ENCODE assay signal across 8 cellular contexts in the genomic region with DNA sequence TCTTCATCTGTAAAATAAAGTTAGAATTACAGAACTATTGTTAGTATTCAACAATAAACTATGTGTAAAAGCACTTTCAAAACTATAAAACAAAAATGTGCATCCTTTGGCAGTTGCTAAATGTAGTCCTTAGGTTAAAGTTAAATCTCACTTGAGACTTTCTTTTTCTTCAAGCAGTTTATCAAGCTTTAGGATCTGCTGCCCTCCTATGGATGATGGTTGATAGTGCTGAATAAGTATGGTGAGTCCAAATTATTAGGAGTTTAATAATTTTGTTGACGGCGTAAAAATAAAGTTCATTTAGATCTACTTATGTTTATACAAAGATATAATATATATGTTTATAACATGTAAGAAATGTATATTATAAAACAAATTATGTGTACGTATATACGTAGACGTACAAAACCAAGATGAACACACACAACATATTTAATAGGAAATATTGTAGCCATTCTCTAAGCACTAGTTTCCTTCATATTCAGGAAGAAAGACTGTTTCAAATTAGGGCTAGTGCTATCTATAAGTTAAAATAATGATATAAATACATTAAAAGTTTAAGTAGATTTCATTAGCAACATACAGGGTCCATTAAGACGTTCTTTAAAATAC. TPM values are rescaled to one million over a fixed set of nuclear protein-coding genes. Genes with fewer than 3 reads are reported as not detected.
DNase-seq lines count a peak whose midpoint lies in the region; ATAC-seq and TF ChIP-seq lines count a peak whose summit lies in the region.

No MANE protein-coding gene starts in this region.

- POLR2A ChIA-PET in PC-3 (lab: Charles Lee; ENCODE audit: unreplicated experiment): no interaction called here

- peak; percentile 47 for ATAC-seq in GM18519 (IDR thresholded peaks at IDR 0.05; ENCODE audit: low FRiP score, unreplicated experiment)
- peak; percentile 51 for ATAC-seq in PC-3
- ATAC-seq in stimulated activated naive CD8-positive, alpha-beta T cell treated with anti-CD3 and anti-CD28 coated beads, Interleukin-15, Interleukin-2, amounts not matched to agents 100 U/mL and 50 U/mL, for 24 hours: no peak
- no peak for ATAC-seq in GM19324 (IDR thresholded peaks at IDR 0.05; ENCODE audit: low FRiP score, unreplicated experiment)

- DNase-seq in PC-3: peak; percentile 76
- peak; percentile 21 for DNase-seq in globus pallidus (ENCODE audit: low spot score)
- DNase-seq in NCI-H187 treated with DMSO at 0.1 percent for 48 hours (lab: John Stamatoyannopoulos, UW): no peak
- DNase-seq in stimulated activated naive CD8-positive, alpha-beta T cell treated with anti-CD3 and anti-CD28 coated beads, Interleukin-15, Interleukin-2, amounts not matched to agents 100 U/mL and 50 U/mL, for 24 hours: no peak
- DNase-seq in activated effector memory CD4-positive, alpha-beta T cell treated with anti-CD3 and anti-CD28 coated beads, Interleukin-2, amount 50 U/mL, for 16 hours: no peak

- H3K4me1 ChIP-seq in PC-3 (ENCODE audit: insufficient read depth, low read length): no peaks in the 10 kb centered on the region

- no peak overlapping the region for H3K9ac ChIP-seq in PC-3 (ENCODE audit: low read length)

- H3K9me2 ChIP-seq in PC-3 (replicated peaks; ENCODE audit: low read length): no peaks in the 10 kb centered on the region

- H3K79me2 ChIP-seq in PC-3 (ENCODE audit: low read length): no peaks in the 10 kb centered on the region

- H4K20me1 ChIP-seq in PC-3 (ENCODE audit: low read length): no peaks in the 10 kb centered on the region

- no peaks in the 10 kb centered on the region for H3F3A ChIP-seq in PC-3 (ENCODE audit: low read length, unreplicated experiment)

- no peak overlapping the region for H3K4me2 ChIP-seq in PC-3 (ENCODE audit: low read length)

- intact Hi-C loops in PC-3 (cut with micrococcal nuclease): loop anchor here (1.0 to 10.0 kb wide), 6 partner anchors 280 to 1345 kb away; no protein-coding TSS in a partner anchor

- H3K27ac ChIP-seq in 22Rv1 (no peak overlapping the region), PC-3 (ENCODE audit: low read length) (no peak overlapping the region)

- H3K4me3 ChIP-seq in PC-3 (ENCODE audit: low read length): no peak overlapping the region

- no peak overlapping the region for H2AFZ ChIP-seq in PC-3 (ENCODE audit: low read length)

- CTCF ChIA-PET in PC-3 (lab: Charles Lee): no interaction called here

- peaks cover 11% of the 10 kb centered on the region; the same call in 1 of the 2 replicates for H3K27me3 ChIP-seq in PC-3 (ENCODE audit: low read length)

- TF ChIP-seq CTCF in 22Rv1 (IDR thresholded peaks at IDR 0.05): peak; percentile 84
- peak; percentile 83 for TF ChIP-seq CTCF in PC-3 (conservative IDR thresholded peaks at IDR 0.05; ENCODE audit: low read depth, low read length)

- no peaks in the 10 kb centered on the region for H3K9me3 ChIP-seq in PC-3 (ENCODE audit: low read length)

- H3K36me3 ChIP-seq in PC-3 (ENCODE audit: low read depth, low read length): no peaks in the 10 kb centered on the region

- BruUV-seq in PC-3 (replicated peaks; lab: Mats Ljungman, UMichigan): no TSS peak

RNA-seq across cellular contexts. Expression of a gene that starts 22.3 kb away (rescaled TPM):
- not detected in 2 replicates for total RNA-seq in PC-3 (2014; rRNA removed)

RNA-seq across cellular contexts. Expression of a gene that starts 35.9 kb away (rescaled TPM):
- not detected in 2 replicates for total RNA-seq in PC-3 (2014; rRNA removed)

Comparison
In these comparisons a context has a peak if more than half of its experiments do, and no peak if none do; other contexts are left out.
1. ATAC-seq: peak in GM18519 (single experiment) and PC-3 (single experiment); none in stimulated activated naive CD8-positive, alpha-beta T cell treated with anti-CD3 and anti-CD28 coated beads, Interleukin-15, Interleukin-2, amounts not matched to agents 100 U/mL and 50 U/mL, for 24 hours (single experiment) and GM19324 (single experiment).
2. DNase-seq: peak in PC-3 (single experiment) and globus pallidus (single experiment); none in NCI-H187 treated with DMSO at 0.1 percent for 48 hours (single experiment), stimulated activated naive CD8-positive, alpha-beta T cell treated with anti-CD3 and anti-CD28 coated beads, Interleukin-15, Interleukin-2, amounts not matched to agents 100 U/mL and 50 U/mL, for 24 hours (single experiment) and activated effector memory CD4-positive, alpha-beta T cell treated with anti-CD3 and anti-CD28 coated beads, Interleukin-2, amount 50 U/mL, for 16 hours (single experiment).